Comparison of ENCODE assay signal across 9 cellular contexts in the genomic region with DNA sequence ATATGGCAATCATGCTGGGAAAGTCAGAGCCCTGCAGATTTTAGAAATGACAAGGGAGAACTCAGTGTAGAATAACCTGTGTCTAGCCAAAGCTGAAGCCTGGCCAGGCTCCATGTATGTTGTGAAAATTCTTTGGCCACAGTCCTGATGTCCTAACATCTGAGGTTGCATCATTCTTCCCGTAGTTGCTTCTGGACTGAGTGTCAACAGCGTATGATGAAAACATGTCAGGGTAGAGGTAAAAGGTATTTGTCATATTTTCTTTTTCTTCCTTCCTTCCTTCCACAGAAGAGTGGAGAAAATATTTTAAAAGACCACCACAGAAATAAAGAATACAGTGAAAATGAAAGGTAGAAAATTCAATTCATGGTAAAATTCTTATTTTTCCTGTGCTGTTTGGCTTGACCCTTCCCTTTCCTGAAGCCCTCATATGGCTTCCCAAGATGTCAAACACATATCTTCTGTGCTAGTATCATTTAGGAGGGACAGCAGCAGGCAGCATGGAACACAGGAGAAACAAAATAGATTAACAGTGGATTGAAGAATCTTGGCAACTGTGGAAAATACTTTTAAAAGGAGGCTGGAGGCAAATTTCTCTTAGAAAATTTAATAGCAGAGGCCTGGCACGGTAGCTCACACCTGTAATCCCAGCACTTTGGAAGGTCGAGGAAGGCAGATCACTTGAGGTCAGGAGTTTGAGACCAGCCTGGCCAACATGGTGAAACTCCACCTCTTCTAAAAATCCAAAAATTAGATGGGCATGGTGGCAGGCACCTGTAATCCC. TPM values are rescaled to one million over a fixed set of nuclear protein-coding genes. Genes with fewer than 3 reads are reported as not detected.
DNase-seq lines count a peak whose midpoint lies in the region; ATAC-seq, FAIRE-seq and TF ChIP-seq lines count a peak whose summit lies in the region.
"Had no signal": no experiment of that assay in that cellular context is flagged by ENCODE, and none has a peak within 500 bp of the region (broad histone marks: within the 10 kb centered on the region; RNA-seq: fewer than 3 reads in every experiment).

No MANE protein-coding gene starts in this region.

- no peak overlapping the region for H3K4me3 ChIP-seq in fibroblast of mammary gland (ENCODE audit: control insufficient read depth, low read depth, low read length)
- H3K4me3 ChIP-seq in pancreas: no peak overlapping the region

- no peak for FAIRE-seq in pancreas (lab: Jason Lieb, UNC)
- FAIRE-seq: D721Med had no signal

- no peaks in the 10 kb centered on the region for H3K9me3 ChIP-seq in pancreas

- H3K27me3 ChIP-seq in pancreas: no peaks in the 10 kb centered on the region

- H3K36me3 ChIP-seq in pancreas: no peaks in the 10 kb centered on the region

- peak in 3 of 4 donors; percentile 70 to 90 (median 72) for ATAC-seq in pancreas
- no peak for ATAC-seq in HG02763 (IDR thresholded peaks at IDR 0.05; ENCODE audit: unreplicated experiment)
- ATAC-seq in GM19324 (IDR thresholded peaks at IDR 0.05; ENCODE audit: low FRiP score, unreplicated experiment): no peak

- TF ChIP-seq CTCF in C4-2B (conservative IDR thresholded peaks at IDR 0.05) (no peak), fibroblast of mammary gland (conservative IDR thresholded peaks at IDR 0.05; ENCODE audit: control insufficient read depth, insufficient read depth, low read depth, low read length) (no peak), pancreas (IDR thresholded peaks at IDR 0.05) (no peak)

- DNase-seq in OCI-M1 (lab: John Stamatoyannopoulos, UW) (peak; percentile 60), fibroblast of mammary gland (ENCODE audit: low read depth) (peak; percentile 97), pancreas (peak in 4 of 6 donors; percentile 20 to 70 (median 30)), foreskin melanocyte (no peak), NCI-H69 (lab: John Stamatoyannopoulos, UW) (no peak)

- 0 out of 2 replicates have a peak overlapping the region, but pooled peaks have one; percentile 14 for H3K27ac ChIP-seq in C4-2B
- H3K27ac ChIP-seq in pancreas: peak overlapping the region in 2 of 4 donors; percentile 33 to 39

- peaks cover 0 to 6% (median 0%) of the 10 kb centered on the region in 3 donors for H3K4me1 ChIP-seq in pancreas

- WGBS in pancreas, 2 donors: 40 to 46% methylated on average over 4 of the region's 4 CpGs

- intact Hi-C loops in pancreas (cut with DNase I): no loop called here

RNA-seq across cellular contexts. Expression of gene NRBF2, which starts 18.9 kb away (rescaled TPM):
- total RNA-seq in pancreas: 10 to 100 TPM in 2 of 6 donors, 1 to 10 TPM in 4; 5.0 to 10.2 (median 6.3) TPM
- 1 to 10 TPM; 2.1 to 5.6 TPM for polyA plus RNA-seq in pancreas

Comparison
In these comparisons a context has a peak if more than half of its experiments do, and no peak if none do; other contexts are left out.
1. DNase-seq: peak in OCI-M1 (single experiment), fibroblast of mammary gland (single experiment) and pancreas (4 of 6); none in foreskin melanocyte (single experiment) and NCI-H69 (single experiment).
2. ATAC-seq: peak in pancreas (3 of 4); none in HG02763 (single experiment) and GM19324 (single experiment).